8 cellular contexts compared by ENCODE assay signal in genomic region chr13:21060063-21060826, GRCh38. TPM values are rescaled to one million over a fixed set of nuclear protein-coding genes. Genes with fewer than 3 reads are reported as not detected.
DNase-seq lines count a peak whose midpoint lies in the region; ATAC-seq and TF ChIP-seq lines count a peak whose summit lies in the region.

No MANE protein-coding gene starts in this region.

- H3K27ac Mint-ChIP-seq in T-cell (no peak overlapping the region), natural killer cell (peak overlapping the region; percentile 36 to 42)

- WGBS in esophagus muscularis mucosa = 31% methylated on average over 14 of the region's 81 CpGs

- TF ChIP-seq CTCF in esophagus muscularis mucosa (IDR thresholded peaks at IDR 0.05) (peak in 1 of 3 experiments; percentile 6), natural killer cell (IDR thresholded peaks at IDR 0.05) (no peak)

- peaks cover 0 to 6% (median 0%) of the 10 kb centered on the region in 4 donors for H3K27me3 ChIP-seq in esophagus muscularis mucosa

- no peaks in the 10 kb centered on the region for H3K9me3 Mint-ChIP-seq in T-cell
- H3K9me3 Mint-ChIP-seq in natural killer cell = no peaks in the 10 kb centered on the region

- H3K4me1 Mint-ChIP-seq in T-cell (peaks cover 3 to 7% (median 6%) of the 10 kb centered on the region in 3 donors), natural killer cell (peaks cover 21 to 33% of the 10 kb centered on the region in 2 donors)

- TF ChIP-seq EP300 in esophagus muscularis mucosa (IDR thresholded peaks at IDR 0.05) = no peak

- H3K9me3 ChIP-seq in esophagus muscularis mucosa = no peaks in the 10 kb centered on the region

- intact Hi-C loops in esophagus muscularis mucosa (cut with DNase I) = no loop called here
- intact Hi-C loops in natural killer cell (cut with micrococcal nuclease) = no loop called here

- H3K4me1 ChIP-seq in esophagus muscularis mucosa = peaks cover 53 to 59% (median 58%) of the 10 kb centered on the region in 4 donors

- peak overlapping the region; percentile 100 for H3K27ac ChIP-seq in esophagus muscularis mucosa (replicated peaks in 1 of 4)

- CTCF ChIA-PET in T-cell (lab: Charles Lee) = no interaction called here

- no peaks in the 10 kb centered on the region for H3K36me3 Mint-ChIP-seq in T-cell
- H3K36me3 Mint-ChIP-seq in natural killer cell = no peaks in the 10 kb centered on the region

- H3K4me3 Mint-ChIP-seq in T-cell = peak overlapping the region; percentile 52 to 65 (median 59)
- peak overlapping the region; percentile 81 for H3K4me3 Mint-ChIP-seq in natural killer cell

- DNase-seq in T-cell (peak in 2 of 34 experiments; percentile 4 to 10), esophagus muscularis mucosa (ENCODE audit: extremely low spot score) (no peak), natural killer cell (peak; percentile 41), Ammon's horn (ENCODE audit: low spot score) (no peak), RPMI8226 (no peak), NCI-H1092 treated with DMSO at 0.1 percent for 48 hours (lab: John Stamatoyannopoulos, UW) (no peak)

- H3K27me3 Mint-ChIP-seq in T-cell = peaks cover 13 to 40% of the 10 kb centered on the region in 2 donors
- no peaks in the 10 kb centered on the region for H3K27me3 Mint-ChIP-seq in natural killer cell (ENCODE audit: low read depth in 2 of 2)

- no peaks in the 10 kb centered on the region for H3K36me3 ChIP-seq in esophagus muscularis mucosa

- peak; percentile 20 for ATAC-seq in GM18498 (IDR thresholded peaks at IDR 0.05; ENCODE audit: unreplicated experiment)
- peak; percentile 15 for ATAC-seq in HG02763 (IDR thresholded peaks at IDR 0.05; ENCODE audit: unreplicated experiment)
- peak; percentile 26 to 39 (median 34) for ATAC-seq in T-cell (replicated peaks in 1 of 4)
- peak; percentile 12 to 37 (median 27) for ATAC-seq in natural killer cell

- POLR2A ChIA-PET in T-cell (lab: Charles Lee) = interaction anchor here in 1 of 2 donors (0.9 kb wide), 1 partner anchor 10 kb away, joined by 5 read pairs; no protein-coding TSS in a partner anchor

- H3K4me3 ChIP-seq in esophagus muscularis mucosa = peak overlapping the region; percentile 97 to 100 (median 98)

- no peak for TF ChIP-seq POLR2A in esophagus muscularis mucosa (IDR thresholded peaks at IDR 0.05; ENCODE audit: low read depth)

RNA-seq across cellular contexts. Expression of gene LATS2, which starts 1.1 kb away (rescaled TPM):
- total RNA-seq in T-cell (1 to 10 TPM in 4 of 5 donors, under 1 TPM in 1; 0.88 to 4.2 (median 2.7) TPM), esophagus muscularis mucosa (10 to 100 TPM; 49.8 to 93.8 (median 77.0) TPM), natural killer cell (10 to 100 TPM; 28.8 to 34.8 (median 29.0) TPM)

Comparison
In these comparisons a context has a peak if more than half of its experiments do, and no peak if none do; other contexts are left out.
1. H3K27ac Mint-ChIP-seq: peak in natural killer cell (2 of 2); none in T-cell (0 of 2).
2. RNA of gene LATS2, which starts 1.1 kb away (total RNA-seq): 49.8 to 93.8 TPM in esophagus muscularis mucosa and 28.8 to 34.8 TPM in natural killer cell; 0.88 to 4.2 TPM in T-cell; every median in the first group is over 4 times any median in the second.
3. Peak in every context shown above with its lines, with median percentiles within 50 percentile points of each other: ATAC-seq.